16 cellular contexts compared by ENCODE assay signal in genomic region chr2:236748385-236748784, GRCh38.
A peak's percentile ranks its signal among the peaks of the same experiment; 100 is the strongest.
DNase-seq lines count a peak whose midpoint lies in the region; ATAC-seq and TF ChIP-seq lines count a peak whose summit lies in the region.
"Had no signal": no experiment of that assay in that cellular context is flagged by ENCODE, and none has a peak within 500 bp of the region (broad histone marks: within the 10 kb centered on the region; RNA-seq: fewer than 3 reads in every experiment).

No MANE protein-coding gene starts in this region.

- no peak overlapping the region for H2BK120ac ChIP-seq in mesendoderm (ENCODE audit: low read depth, low read length)

- WGBS in mesendoderm (ENCODE audit: extremely low coverage, insufficient coverage, low lambda C conversion rate): no CpG with 5 or more reads among the region's 9 CpGs

- H3K56ac ChIP-seq in mesendoderm (ENCODE audit: low read length): no peak overlapping the region

- H3K4me1 ChIP-seq in mesendoderm (ENCODE audit: control insufficient read depth, low read depth, low read length) (peaks cover 11% of the 10 kb centered on the region), upper lobe of right lung (peaks cover 13% of the 10 kb centered on the region)

- H2BK15ac ChIP-seq in mesendoderm (replicated peaks; ENCODE audit: low read depth): no peak overlapping the region

- H2BK5ac ChIP-seq in mesendoderm (ENCODE audit: low read length): no peak overlapping the region

- H3K36me3 ChIP-seq in mesendoderm (ENCODE audit: control insufficient read depth, insufficient read depth, low read length): no peaks in the 10 kb centered on the region
- no peaks in the 10 kb centered on the region for H3K36me3 ChIP-seq in upper lobe of right lung

- no peaks in the 10 kb centered on the region for H3K79me1 ChIP-seq in mesendoderm (ENCODE audit: low read length)

- no peak for TF ChIP-seq CTCF in upper lobe of right lung (IDR thresholded peaks at IDR 0.05)

- H3K23ac ChIP-seq in mesendoderm (ENCODE audit: low read length): no peak overlapping the region

- intact Hi-C loops in Right ventricle myocardium inferior (cut with DNase I) (loop anchor here (5.0 to 10.0 kb wide), 2 partner anchors 61 to 234 kb away; no protein-coding TSS in a partner anchor), cardiac septum (cut with DNase I) (no loop called here), upper lobe of right lung (cut with DNase I) (no loop called here)

- H3K9ac ChIP-seq in mesendoderm (ENCODE audit: low read length): no peak overlapping the region
- H3K9ac ChIP-seq: SK-N-SH had no signal

- no peak overlapping the region for H4K8ac ChIP-seq in mesendoderm (ENCODE audit: low read depth, low read length)

- H3K18ac ChIP-seq in mesendoderm (ENCODE audit: low read length): peak overlapping the region; percentile 3

- ATAC-seq in Right ventricle myocardium inferior (peak; percentile 62), upper lobe of right lung (peak; percentile 79), HG02623 (IDR thresholded peaks at IDR 0.05; ENCODE audit: unreplicated experiment) (no peak)

- no peak overlapping the region for H3K4ac ChIP-seq in mesendoderm (ENCODE audit: low read depth, low read length)

- no peak overlapping the region for H4K5ac ChIP-seq in mesendoderm (ENCODE audit: low read length)

- H3K27me3 ChIP-seq in mesendoderm (ENCODE audit: insufficient read depth, low read length, poor library complexity) (no peaks in the 10 kb centered on the region), upper lobe of right lung (no peaks in the 10 kb centered on the region)
- H3K27me3 ChIP-seq: dorsolateral prefrontal cortex had no signal

- H3K79me2 ChIP-seq in mesendoderm (ENCODE audit: control insufficient read depth, insufficient read depth, low read length): no peaks in the 10 kb centered on the region

- no peak overlapping the region for H2AK5ac ChIP-seq in mesendoderm (ENCODE audit: low read length)

- no peaks in the 10 kb centered on the region for H3K9me3 ChIP-seq in upper lobe of right lung
- H3K9me3 ChIP-seq: SK-N-SH had no signal

- H3K4me2 ChIP-seq in mesendoderm (ENCODE audit: low read length): no peak overlapping the region
- H3K4me2 ChIP-seq: SK-N-SH had no signal

- H3K27ac ChIP-seq in epithelial cell of prostate (peak overlapping the region; percentile 58), mesendoderm (ENCODE audit: low read depth, low read length) (no peak overlapping the region), upper lobe of right lung (no peak overlapping the region)
- H3K27ac ChIP-seq: dorsolateral prefrontal cortex had no signal

- DNase-seq in Right ventricle myocardium inferior (ENCODE audit: missing footprints) (peak; percentile 75), cardiac septum (ENCODE audit: low spot score) (no peak), epithelial cell of prostate (ENCODE audit: low read depth, low spot score) (no peak), mesendoderm (no peak), upper lobe of right lung (no peak), cortex of kidney (lab: John Stamatoyannopoulos, UW) (no peak)
- no peak for DNase-seq in stimulated activated CD4-positive, alpha-beta T cell treated with anti-CD3 and anti-CD28 coated beads, Interleukin-2, amount 100 ng/mL, for 48 hours
- DNase-seq: ACHN; activated CD4-positive, CD25-positive, alpha-beta regulatory T cell; activated T-cell treated with anti-CD3 and anti-CD28 coated beads for 4 hours; dorsolateral prefrontal cortex; kidney glomerular epithelial cell; NCI-H1436; nephron progenitor cell; SK-N-SH had no signal

- H3K4me3 ChIP-seq in mesendoderm (ENCODE audit: low read length) (no peak overlapping the region), upper lobe of right lung (no peak overlapping the region)
- H3K4me3 ChIP-seq: dorsolateral prefrontal cortex had no signal
